ENCODE assay signal across 26 cellular contexts in the genomic region with DNA sequence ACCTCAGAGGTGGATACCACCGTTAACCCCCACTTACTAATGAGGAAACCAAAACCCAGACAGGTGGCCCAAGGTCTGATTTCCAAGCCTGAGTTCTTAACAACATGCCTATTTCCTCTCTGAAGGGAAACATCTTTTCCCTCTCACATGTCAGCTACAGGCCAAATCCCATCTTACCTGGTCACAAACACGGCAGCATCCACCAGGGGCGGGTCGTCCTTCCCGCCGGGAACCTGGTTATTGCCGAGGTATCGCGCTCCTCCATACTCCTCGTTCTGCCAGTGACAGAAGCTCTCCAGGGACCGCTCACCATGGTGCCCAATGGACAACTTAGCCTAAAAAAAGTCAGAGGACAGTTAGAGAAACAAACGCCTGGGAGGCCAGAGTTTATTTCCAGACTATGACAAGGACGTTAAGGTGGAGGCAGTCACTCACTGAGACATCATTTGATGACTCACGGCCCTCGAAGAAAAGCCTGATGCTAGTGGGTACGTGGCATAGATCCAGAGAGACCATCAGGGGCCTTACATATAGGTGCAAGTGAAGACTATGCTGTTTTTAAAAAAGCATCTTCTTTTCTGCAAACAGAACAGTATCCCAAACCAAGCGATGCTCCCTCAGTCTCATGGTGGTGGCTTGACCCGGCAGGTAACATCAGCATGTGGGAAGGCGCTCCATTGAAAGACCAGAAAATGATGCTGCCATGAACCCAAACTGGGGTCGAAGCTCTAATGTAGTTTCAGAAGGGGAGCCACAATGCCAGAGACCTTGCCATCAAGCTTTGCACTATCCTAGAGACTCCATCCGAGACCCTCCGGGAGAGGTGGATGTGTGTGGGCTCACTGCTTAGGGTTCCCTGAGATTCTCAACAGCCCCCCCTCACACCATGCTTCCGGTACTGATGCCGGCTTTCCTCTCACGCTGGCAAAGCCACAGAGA.
"Had no signal": no experiment of that assay in that cellular context is flagged by ENCODE, and none has a peak within 500 bp of the region (broad histone marks: within the 10 kb centered on the region; RNA-seq: fewer than 3 reads in every experiment).

No MANE protein-coding gene starts in this region.

- H3K36me3 ChIP-seq: lower lobe of right lung, neural progenitor cell, transverse colon, uterus had no signal

- H3K4me3 ChIP-seq: dorsolateral prefrontal cortex, lower lobe of right lung, neural progenitor cell, right lobe of liver, testis, transverse colon, uterus had no signal

- H3K36me3 Mint-ChIP-seq: natural killer cell, neural progenitor cell had no signal

- H3K4me1 Mint-ChIP-seq: activated CD4-positive, alpha-beta memory T cell treated with anti-CD3 and anti-CD28 coated beads, Interleukin-2, amount 10 ng/mL, durations not matched to agents 7 days and 5 days; activated CD4-positive, alpha-beta T cell treated with anti-CD3 and anti-CD28 coated beads, Interleukin-2, amount 10 ng/mL, durations not matched to agents 7 days and 5 days; immature natural killer cell; neural progenitor cell had no signal

- DNase-seq: activated CD4-positive, alpha-beta memory T cell treated with anti-CD3 and anti-CD28 coated beads, Interleukin-2, amount 10 ng/mL, durations not matched to agents 7 days and 5 days; activated CD4-positive, alpha-beta T cell treated with anti-CD3 and anti-CD28 coated beads for 1 hour; activated CD4-positive, alpha-beta T cell treated with anti-CD3 and anti-CD28 coated beads, Interleukin-2, amount 10 ng/mL, durations not matched to agents 7 days and 5 days; activated naive CD4-positive, alpha-beta T cell treated with Interleukin-2 at 50 U/mL for 16 hours; activated T-cell treated with anti-CD3 and anti-CD28 coated beads, Interleukin-2, amount 50 U/mL, for 24 hours; effector memory CD8-positive, alpha-beta T cell; foreskin fibroblast; hippocampal formation; immature natural killer cell; kidney; left colon; lower lobe of right lung; mesenchymal stem cell; natural killer cell; occipital lobe; stimulated activated CD4-positive, alpha-beta T cell treated with anti-CD3 and anti-CD28 coated beads, Interleukin-2, amount 100 ng/mL, for 48 hours; stimulated activated naive CD4-positive, alpha-beta T cell treated with Interleukin-2 at 50 U/mL for 16 hours; T-helper 2 cell; testis; transverse colon; uterus had no signal

- H3K9me3 ChIP-seq: lower lobe of right lung, right lobe of liver, testis, transverse colon, uterus had no signal

- H3K4me1 ChIP-seq: lower lobe of right lung, neural progenitor cell, right lobe of liver, testis, transverse colon, uterus had no signal

- H3K27me3 Mint-ChIP-seq: activated CD4-positive, alpha-beta memory T cell treated with anti-CD3 and anti-CD28 coated beads, Interleukin-2, amount 10 ng/mL, durations not matched to agents 7 days and 5 days; activated CD4-positive, alpha-beta T cell treated with anti-CD3 and anti-CD28 coated beads, Interleukin-2, amount 10 ng/mL, durations not matched to agents 7 days and 5 days; activated naive CD8-positive, alpha-beta T cell; activated T-cell treated with anti-CD3 and anti-CD28 coated beads, Interleukin-2, amount 50 U/mL, for 24 hours; effector memory CD8-positive, alpha-beta T cell had no signal

- H3K27ac Mint-ChIP-seq: activated CD4-positive, alpha-beta memory T cell treated with anti-CD3 and anti-CD28 coated beads, Interleukin-2, amount 10 ng/mL, durations not matched to agents 7 days and 5 days; activated CD4-positive, alpha-beta T cell treated with anti-CD3 and anti-CD28 coated beads, Interleukin-2, amount 10 ng/mL, durations not matched to agents 7 days and 5 days; activated naive CD8-positive, alpha-beta T cell; activated T-cell treated with anti-CD3 and anti-CD28 coated beads, Interleukin-2, amount 50 U/mL, for 24 hours; activated T-helper 2 cell treated with anti-CD3 and anti-CD28 coated beads, Interferon-gamma antibody, Interleukin-2, Interleukin-4, amounts not matched to agents 10 μg/mL and 5 μg/mL and 100 μg/mL, durations not matched to agents 14 hours and 24 hours and 36 hours; effector memory CD8-positive, alpha-beta T cell; immature natural killer cell; natural killer cell; neural progenitor cell had no signal

- H3K9me3 Mint-ChIP-seq: activated CD4-positive, alpha-beta T cell treated with anti-CD3 and anti-CD28 coated beads, Interleukin-2, amount 10 ng/mL, durations not matched to agents 7 days and 5 days; activated T-cell treated with anti-CD3 and anti-CD28 coated beads, Interleukin-2, amount 50 U/mL, for 24 hours; effector memory CD8-positive, alpha-beta T cell; immature natural killer cell; natural killer cell had no signal

- H3K27ac ChIP-seq: dorsolateral prefrontal cortex, lower lobe of right lung, neural progenitor cell, right lobe of liver, testis, transverse colon, uterus had no signal

- H3K4me3 Mint-ChIP-seq: activated CD4-positive, alpha-beta memory T cell treated with anti-CD3 and anti-CD28 coated beads, Interleukin-2, amount 10 ng/mL, durations not matched to agents 7 days and 5 days; activated CD4-positive, alpha-beta T cell treated with anti-CD3 and anti-CD28 coated beads, Interleukin-2, amount 10 ng/mL, durations not matched to agents 7 days and 5 days; activated naive CD8-positive, alpha-beta T cell; activated T-cell treated with anti-CD3 and anti-CD28 coated beads, Interleukin-2, amount 50 U/mL, for 24 hours; effector memory CD8-positive, alpha-beta T cell; immature natural killer cell; natural killer cell; neural progenitor cell had no signal

- H3K27me3 ChIP-seq: neural progenitor cell, right lobe of liver, testis, transverse colon, uterus had no signal

- ATAC-seq: effector memory CD8-positive, alpha-beta T cell; left colon; lower lobe of right lung; natural killer cell; right lobe of liver had no signal

- H3K9ac ChIP-seq: neural progenitor cell had no signal
